ENCODE assay signal across 8 cellular contexts in genomic region chr17:6853764-6854442, GRCh38.
DNase-seq lines count a peak whose midpoint lies in the region; ATAC-seq lines count a peak whose summit lies in the region.

No MANE protein-coding gene starts in this region.

- H3K4me3 ChIP-seq in iPS-15b (ENCODE audit: low read depth, low read length): peak overlapping the region; percentile 77

- no peaks in the 10 kb centered on the region for H3K4me1 ChIP-seq in iPS-15b (ENCODE audit: control insufficient read depth, insufficient read depth, low read length)

- H3K4me3 Mint-ChIP-seq in stimulated activated memory B cell treated with anti-CD40 and anti-IgM and Interleukin-4, amounts not matched to agents 10 μg/mL and 1 μg/mL and 100 μg/mL, for 72 hours: peak overlapping the region; percentile 68

- peaks cover 6% of the 10 kb centered on the region for H3K27me3 ChIP-seq in iPS-15b (ENCODE audit: control insufficient read depth, insufficient read depth, low read length)

- no peak for ATAC-seq in stimulated activated memory B cell treated with anti-CD40 and anti-IgM and Interleukin-4, amounts not matched to agents 10 μg/mL and 1 μg/mL and 100 μg/mL, for 72 hours
- ATAC-seq in GM21619 (IDR thresholded peaks at IDR 0.05; ENCODE audit: unreplicated experiment): no peak

- peaks cover 38% of the 10 kb centered on the region for H3K27me3 Mint-ChIP-seq in stimulated activated memory B cell treated with anti-CD40 and anti-IgM and Interleukin-4, amounts not matched to agents 10 μg/mL and 1 μg/mL and 100 μg/mL, for 72 hours

- peak overlapping the region; percentile 82 for H3K9ac ChIP-seq in iPS-15b (ENCODE audit: low read depth, low read length)

- DNase-seq in SIG-M5 treated with dmso at 0.1 percent for 504 hours (lab: John Stamatoyannopoulos, UW; ENCODE audit: unreplicated experiment) (peak; percentile 8), SIG-M5 (lab: John Stamatoyannopoulos, UW) (no peak), NOMO-1 treated with dmso at 0.1 percent for 144 hours (lab: John Stamatoyannopoulos, UW; ENCODE audit: unreplicated experiment) (no peak), NCI-H1105 (lab: John Stamatoyannopoulos, UW) (no peak)
- peak; percentile 31 to 36 for DNase-seq in activated CD4-positive, alpha-beta T cell treated with anti-CD3 and anti-CD28 coated beads, Interleukin-2, amount 50 U/mL, for 4 hours

- no peaks in the 10 kb centered on the region for H3K9me3 Mint-ChIP-seq in stimulated activated memory B cell treated with anti-CD40 and anti-IgM and Interleukin-4, amounts not matched to agents 10 μg/mL and 1 μg/mL and 100 μg/mL, for 72 hours

- peak overlapping the region; percentile 20 for H3K27ac Mint-ChIP-seq in stimulated activated memory B cell treated with anti-CD40 and anti-IgM and Interleukin-4, amounts not matched to agents 10 μg/mL and 1 μg/mL and 100 μg/mL, for 72 hours

- H3K4me1 Mint-ChIP-seq in stimulated activated memory B cell treated with anti-CD40 and anti-IgM and Interleukin-4, amounts not matched to agents 10 μg/mL and 1 μg/mL and 100 μg/mL, for 72 hours: peaks cover 13% of the 10 kb centered on the region

- H3K36me3 ChIP-seq in iPS-15b (ENCODE audit: control insufficient read depth, insufficient read depth, low read length): no peaks in the 10 kb centered on the region

- no peaks in the 10 kb centered on the region for H3K36me3 Mint-ChIP-seq in stimulated activated memory B cell treated with anti-CD40 and anti-IgM and Interleukin-4, amounts not matched to agents 10 μg/mL and 1 μg/mL and 100 μg/mL, for 72 hours

- no peaks in the 10 kb centered on the region for H3K9me3 ChIP-seq in iPS-15b (ENCODE audit: control insufficient read depth, insufficient read depth, low read length)

Comparison
In these comparisons a context has a peak if more than half of its experiments do, and no peak if none do; other contexts are left out.
1. DNase-seq: peak in SIG-M5 treated with dmso at 0.1 percent for 504 hours (single experiment) and activated CD4-positive, alpha-beta T cell treated with anti-CD3 and anti-CD28 coated beads, Interleukin-2, amount 50 U/mL, for 4 hours (2 of 2); none in SIG-M5 (single experiment), NOMO-1 treated with dmso at 0.1 percent for 144 hours (single experiment) and NCI-H1105 (single experiment).